Comparison of ENCODE assay signal across 34 cellular contexts in genomic region chr1:206059354-206059915, GRCh38. TPM values are rescaled to one million over a fixed set of nuclear protein-coding genes. Genes with fewer than 3 reads are reported as not detected.
A peak's percentile ranks its signal among the peaks of the same experiment; 100 is the strongest.
DNase-seq lines count a peak whose midpoint lies in the region; ATAC-seq and TF ChIP-seq lines count a peak whose summit lies in the region.
"Had no signal": no experiment of that assay in that cellular context is flagged by ENCODE, and none has a peak within 500 bp of the region (broad histone marks: within the 10 kb centered on the region; RNA-seq: fewer than 3 reads in every experiment).

No MANE protein-coding gene starts in this region.

- H4K20me1 ChIP-seq in OCI-LY7 (ENCODE audit: insufficient read depth, low read length) (no peaks in the 10 kb centered on the region), GM23338 (replicated peaks; ENCODE audit: insufficient read depth) (no peaks in the 10 kb centered on the region)

- H3K4me3 Mint-ChIP-seq in endodermal cell, result no peak overlapping the region
- H3K4me3 Mint-ChIP-seq in GM23338, result no peak overlapping the region
- H3K4me3 Mint-ChIP-seq in activated CD8-positive, alpha-beta memory T cell treated with anti-CD3 and anti-CD28 coated beads, Interleukin-2, amount 10 ng/mL, durations not matched to agents 7 days and 5 days, result no peak overlapping the region
- H3K4me3 Mint-ChIP-seq: activated CD4-positive, alpha-beta memory T cell treated with anti-CD3 and anti-CD28 coated beads, Interleukin-2, amount 10 ng/mL, durations not matched to agents 7 days and 5 days; activated naive CD4-positive, alpha-beta T cell treated with anti-CD3 and anti-CD28 coated beads, Interleukin-2, amount 10 ng/mL, durations not matched to agents 7 days and 5 days; dendritic cell treated with granulocyte-macrophage colony-stimulating factor and Interleukin-4, amounts not matched to agents 40 ng/mL and 50 ng/mL, for 4 days; HFFc6; nephron had no signal

- H3K9ac ChIP-seq in endodermal cell (ENCODE audit: extremely low read depth, low read length, poor library complexity, severe bottlenecking) (no peak overlapping the region), trophoblast cell (ENCODE audit: low read length) (no peak overlapping the region)

- POLR2A ChIA-PET in OCI-LY7 (lab: Charles Lee), result interaction anchor here (0.6 to 1.5 kb wide), 4 partner anchors 8 to 60 kb away, joined by 3 to 4 read pairs (median 4); no protein-coding TSS in a partner anchor

- ATAC-seq in GM23338, result no peak
- no peak for ATAC-seq in Right ventricle myocardium superior (ENCODE audit: poor library complexity)
- ATAC-seq in activated CD8-positive, alpha-beta memory T cell treated with anti-CD3 and anti-CD28 coated beads, Interleukin-2, amount 10 ng/mL, durations not matched to agents 7 days and 5 days, result no peak
- ATAC-seq: body of pancreas, foreskin keratinocyte, left ventricle myocardium superior, Panc1, pancreas, upper lobe of right lung had no signal

- WGBS in endodermal cell (ENCODE audit: insufficient coverage in 1 of 2, insufficient read length in 1 of 2), 2 experiments, result 85 to 100% methylated on average over 1 to 3 of the region's 3 CpGs
- WGBS in trophoblast cell (ENCODE audit: extremely low coverage, insufficient coverage, insufficient read length), result no CpG with 5 or more reads among the region's 3 CpGs

- H4K91ac ChIP-seq in trophoblast cell (ENCODE audit: low read depth, low read length), result peak overlapping the region; percentile 97

- CTCF ChIA-PET in OCI-LY7 (lab: Charles Lee; ENCODE audit: unreplicated experiment), result no interaction called here
- CTCF ChIA-PET in activated CD8-positive, alpha-beta memory T cell treated with anti-CD3 and anti-CD28 coated beads, Interleukin-2, amount 10 ng/mL, durations not matched to agents 7 days and 5 days (lab: Charles Lee), result interaction anchor here (0.9 to 1.8 kb wide), 3 partner anchors 11 to 47 kb away, joined by 3 to 5 read pairs (median 4); no protein-coding TSS in a partner anchor

- peaks cover 16% of the 10 kb centered on the region for H3K9me3 Mint-ChIP-seq in endodermal cell
- H3K9me3 Mint-ChIP-seq in GM23338, result peaks cover 18% of the 10 kb centered on the region
- H3K9me3 Mint-ChIP-seq in activated CD8-positive, alpha-beta memory T cell treated with anti-CD3 and anti-CD28 coated beads, Interleukin-2, amount 10 ng/mL, durations not matched to agents 7 days and 5 days (ENCODE audit: low read depth), result no peaks in the 10 kb centered on the region
- H3K9me3 Mint-ChIP-seq: dendritic cell treated with granulocyte-macrophage colony-stimulating factor and Interleukin-4, amounts not matched to agents 40 ng/mL and 50 ng/mL, for 4 days; HFFc6 had no signal

- no TSS peak for BruUV-seq in OCI-LY7 (replicated peaks; lab: Mats Ljungman, UMichigan)

- no peak overlapping the region for H2AFZ ChIP-seq in OCI-LY7 (ENCODE audit: low read length)
- H2AFZ ChIP-seq in trophoblast cell (ENCODE audit: insufficient read depth, low read length, poor library complexity), result no peak overlapping the region
- H2AFZ ChIP-seq in GM23338, result no peak overlapping the region

- H3K18ac ChIP-seq in trophoblast cell (ENCODE audit: low read length), result no peak overlapping the region

- H3K4me1 Mint-ChIP-seq in endodermal cell, result no peaks in the 10 kb centered on the region
- no peaks in the 10 kb centered on the region for H3K4me1 Mint-ChIP-seq in GM23338
- no peaks in the 10 kb centered on the region for H3K4me1 Mint-ChIP-seq in activated CD8-positive, alpha-beta memory T cell treated with anti-CD3 and anti-CD28 coated beads, Interleukin-2, amount 10 ng/mL, durations not matched to agents 7 days and 5 days
- H3K4me1 Mint-ChIP-seq: activated CD4-positive, alpha-beta memory T cell treated with anti-CD3 and anti-CD28 coated beads, Interleukin-2, amount 10 ng/mL, durations not matched to agents 7 days and 5 days; activated naive CD4-positive, alpha-beta T cell treated with anti-CD3 and anti-CD28 coated beads, Interleukin-2, amount 10 ng/mL, durations not matched to agents 7 days and 5 days; nephron had no signal

- H3K36me3 Mint-ChIP-seq in endodermal cell (ENCODE audit: low read depth) (peaks cover 4% of the 10 kb centered on the region), GM23338 (ENCODE audit: low read depth) (peaks cover 9% of the 10 kb centered on the region)
- H3K36me3 Mint-ChIP-seq in activated CD8-positive, alpha-beta memory T cell treated with anti-CD3 and anti-CD28 coated beads, Interleukin-2, amount 10 ng/mL, durations not matched to agents 7 days and 5 days, result no peaks in the 10 kb centered on the region
- H3K36me3 Mint-ChIP-seq: activated naive CD4-positive, alpha-beta T cell treated with anti-CD3 and anti-CD28 coated beads, Interleukin-2, amount 10 ng/mL, durations not matched to agents 7 days and 5 days had no signal

- H3K79me1 ChIP-seq in trophoblast cell (ENCODE audit: low read length), result peaks cover 16% of the 10 kb centered on the region

- H3K27ac Mint-ChIP-seq in endodermal cell (no peak overlapping the region), GM23338 (no peak overlapping the region)
- H3K27ac Mint-ChIP-seq in activated CD8-positive, alpha-beta memory T cell treated with anti-CD3 and anti-CD28 coated beads, Interleukin-2, amount 10 ng/mL, durations not matched to agents 7 days and 5 days, result no peak overlapping the region
- H3K27ac Mint-ChIP-seq: activated CD4-positive, alpha-beta memory T cell treated with anti-CD3 and anti-CD28 coated beads, Interleukin-2, amount 10 ng/mL, durations not matched to agents 7 days and 5 days; activated naive CD4-positive, alpha-beta T cell treated with anti-CD3 and anti-CD28 coated beads, Interleukin-2, amount 10 ng/mL, durations not matched to agents 7 days and 5 days; dendritic cell treated with granulocyte-macrophage colony-stimulating factor and Interleukin-4, amounts not matched to agents 40 ng/mL and 50 ng/mL, for 4 days; HFFc6 had no signal

- H3K4me3 ChIP-seq in OCI-LY7 (ENCODE audit: low read depth, low read length, poor library complexity, severe bottlenecking) (no peak overlapping the region), endodermal cell (ENCODE audit: low read length) (no peak overlapping the region), trophoblast cell (ENCODE audit: low read depth, low read length) (no peak overlapping the region), GM23338 (no peak overlapping the region)
- H3K4me3 ChIP-seq: body of pancreas, esophagus squamous epithelium, pancreas, suprapubic skin, upper lobe of right lung had no signal

- peak overlapping the region; percentile 98 for H3K27ac ChIP-seq in OCI-LY7 (ENCODE audit: low read depth, low read length, poor library complexity, severe bottlenecking)
- no peak overlapping the region for H3K27ac ChIP-seq in endodermal cell (ENCODE audit: low read depth, low read length)
- peak overlapping the region; percentile 85 for H3K27ac ChIP-seq in trophoblast cell (ENCODE audit: low read depth, low read length)
- H3K27ac ChIP-seq in GM23338 (ENCODE audit: low read depth), result no peak overlapping the region
- H3K27ac ChIP-seq: body of pancreas, C4-2B, esophagus squamous epithelium, foreskin keratinocyte, pancreas, suprapubic skin, upper lobe of right lung had no signal

- no peaks in the 10 kb centered on the region for H3F3A ChIP-seq in GM23338 (replicated peaks; ENCODE audit: low read depth)

- H3K79me2 ChIP-seq in OCI-LY7 (ENCODE audit: insufficient read depth, low read depth, low read length), result peaks cover 64% of the 10 kb centered on the region
- H3K79me2 ChIP-seq in trophoblast cell (ENCODE audit: control insufficient read depth, insufficient read depth, low read length, poor library complexity), result peaks cover 7% of the 10 kb centered on the region
- no peaks in the 10 kb centered on the region for H3K79me2 ChIP-seq in GM23338 (replicated peaks; ENCODE audit: insufficient read depth)

- H3K23ac ChIP-seq in trophoblast cell (ENCODE audit: low read length), result no peak overlapping the region

- H2BK12ac ChIP-seq in trophoblast cell (ENCODE audit: low read length), result peak overlapping the region; percentile 82

- peak overlapping the region; percentile 47 for H3K4me2 ChIP-seq in OCI-LY7 (ENCODE audit: low read length)
- peak overlapping the region; percentile 15 for H3K4me2 ChIP-seq in trophoblast cell (ENCODE audit: low read length)
- no peak overlapping the region for H3K4me2 ChIP-seq in GM23338

- H3K36me3 ChIP-seq in OCI-LY7 (ENCODE audit: insufficient read depth, low read length) (peaks cover 80% of the 10 kb centered on the region), endodermal cell (ENCODE audit: control insufficient read depth, insufficient read depth, low read length) (no peaks in the 10 kb centered on the region), trophoblast cell (ENCODE audit: control insufficient read depth in 1 of 2, insufficient read depth in 2 of 2, low read length in 2 of 2) (no peaks in the 10 kb centered on the region), GM23338 (ENCODE audit: insufficient read depth) (no peaks in the 10 kb centered on the region)
- H3K36me3 ChIP-seq: esophagus squamous epithelium, pancreas, suprapubic skin, upper lobe of right lung had no signal

- no peak overlapping the region for H4K12ac ChIP-seq in trophoblast cell (ENCODE audit: low read depth, low read length)

- H4K8ac ChIP-seq in trophoblast cell (ENCODE audit: low read depth, low read length), result peak overlapping the region; percentile 64

- H3K9me3 ChIP-seq in OCI-LY7 (ENCODE audit: low read length) (no peaks in the 10 kb centered on the region), endodermal cell (ENCODE audit: control insufficient read depth, low read length) (peaks cover 7% of the 10 kb centered on the region), trophoblast cell (ENCODE audit: insufficient read depth, low read depth, low read length) (peaks cover 6% of the 10 kb centered on the region)
- H3K9me3 ChIP-seq: body of pancreas, esophagus squamous epithelium, pancreas, suprapubic skin, upper lobe of right lung had no signal

- no peak overlapping the region for H3K4ac ChIP-seq in trophoblast cell (ENCODE audit: low read depth, low read length)

- H2BK5ac ChIP-seq in trophoblast cell (ENCODE audit: low read depth, low read length, poor library complexity), result peak overlapping the region; percentile 68

- H3K4me1 ChIP-seq in OCI-LY7 (ENCODE audit: insufficient read depth, low read length, poor library complexity, severe bottlenecking), result peaks cover 57% of the 10 kb centered on the region
- no peaks in the 10 kb centered on the region for H3K4me1 ChIP-seq in endodermal cell (ENCODE audit: control insufficient read depth, insufficient read depth, low read length)
- H3K4me1 ChIP-seq in trophoblast cell (ENCODE audit: control insufficient read depth in 1 of 2, insufficient read depth in 2 of 2, low read length in 2 of 2), result peaks cover 12 to 23% of the 10 kb centered on the region in 2 experiments
- H3K4me1 ChIP-seq in GM23338 (ENCODE audit: insufficient read depth), result no peaks in the 10 kb centered on the region
- H3K4me1 ChIP-seq: body of pancreas, esophagus squamous epithelium, foreskin keratinocyte, pancreas, suprapubic skin, upper lobe of right lung had no signal

- TF ChIP-seq CTCF in OCI-LY7 (conservative IDR thresholded peaks at IDR 0.05; ENCODE audit: low read length) (no peak), endodermal cell (conservative IDR thresholded peaks at IDR 0.05) (no peak), GM23338 (conservative IDR thresholded peaks at IDR 0.05; ENCODE audit: low read depth in 2 of 2) (no peak)

- DNase-seq in GF-D8 (lab: John Stamatoyannopoulos, UW), result peak; percentile 7
- no peak for DNase-seq in OCI-LY7 (ENCODE audit: low spot score)
- peak; percentile 15 for DNase-seq in endodermal cell
- DNase-seq in trophoblast cell, result peak; percentile 67 to 88
- DNase-seq in GM23338 (ENCODE audit: low spot score), result no peak
- no peak for DNase-seq in Right ventricle myocardium superior
- DNase-seq in activated CD8-positive, alpha-beta memory T cell treated with anti-CD3 and anti-CD28 coated beads, Interleukin-2, amount 10 ng/mL, durations not matched to agents 7 days and 5 days, result no peak
- DNase-seq: activated CD4-positive, alpha-beta memory T cell treated with anti-CD3 and anti-CD28 coated beads, Interleukin-2, amount 10 ng/mL, durations not matched to agents 7 days and 5 days; activated CD4-positive, alpha-beta T cell treated with anti-CD3 and anti-CD28 coated beads for 1 hour; activated naive CD4-positive, alpha-beta T cell treated with anti-CD3 and anti-CD28 coated beads, Interleukin-2, amount 10 ng/mL, durations not matched to agents 7 days and 5 days; body of pancreas; DMS79; esophagus squamous epithelium; foreskin keratinocyte; head of caudate nucleus; HFFc6; IMR-90; kidney; left ventricle myocardium superior; NCI-H1105; NCI-H187; NCI-H510A; pancreas; SHP77 treated with DMSO at 0.1 percent for 48 hours; stimulated activated naive CD4-positive, alpha-beta T cell treated with Interleukin-2 at 50 U/mL for 16 hours; T1000; upper lobe of right lung had no signal

- no peaks in the 10 kb centered on the region for H3K27me3 ChIP-seq in endodermal cell (ENCODE audit: control insufficient read depth, insufficient read depth, low read length, poor library complexity, severe bottlenecking)
- H3K27me3 ChIP-seq in trophoblast cell (ENCODE audit: insufficient read depth, low read length), result no peaks in the 10 kb centered on the region
- H3K27me3 ChIP-seq in GM23338 (ENCODE audit: insufficient read depth), result no peaks in the 10 kb centered on the region
- H3K27me3 ChIP-seq: body of pancreas, esophagus squamous epithelium, foreskin keratinocyte, pancreas, suprapubic skin, upper lobe of right lung had no signal

- peak overlapping the region; percentile 85 for H2BK120ac ChIP-seq in trophoblast cell (ENCODE audit: insufficient read depth, low read length, poor library complexity)

- H3K27me3 Mint-ChIP-seq in endodermal cell (ENCODE audit: insufficient read depth) (peaks cover 2% of the 10 kb centered on the region), GM23338 (ENCODE audit: insufficient read depth, low read depth, poor library complexity) (peaks cover 2% of the 10 kb centered on the region)
- peaks cover 7% of the 10 kb centered on the region for H3K27me3 Mint-ChIP-seq in activated CD8-positive, alpha-beta memory T cell treated with anti-CD3 and anti-CD28 coated beads, Interleukin-2, amount 10 ng/mL, durations not matched to agents 7 days and 5 days
- H3K27me3 Mint-ChIP-seq: dendritic cell treated with granulocyte-macrophage colony-stimulating factor and Interleukin-4, amounts not matched to agents 40 ng/mL and 50 ng/mL, for 4 days had no signal

- H3K9me2 ChIP-seq in OCI-LY7 (ENCODE audit: insufficient read depth, low read length) (no peaks in the 10 kb centered on the region), GM23338 (ENCODE audit: insufficient read depth) (no peaks in the 10 kb centered on the region)

- peak overlapping the region; percentile 86 for H3K14ac ChIP-seq in trophoblast cell (ENCODE audit: low read length)

- H2AK5ac ChIP-seq in trophoblast cell (ENCODE audit: low read length), result no peak overlapping the region

- intact Hi-C loops in OCI-LY7 (cut with micrococcal nuclease; ENCODE audit: unreplicated experiment) (loop anchor here (5.0 to 10.0 kb wide), 3 partner anchors 415 to 865 kb away; partner anchors contain the start of genes FCMR and IKBKE), Right ventricle myocardium superior (cut with DNase I) (no loop called here)

RNA-seq across cellular contexts. Expression of gene RHEX, which starts 6.5 kb away (rescaled TPM):
- 5.0 and 6.4 TPM in 2 replicates for total RNA-seq in OCI-LY7 (2014; rRNA removed; shearing (Covaris generic))
- 9.9 and 10.0 TPM in 2 replicates for total RNA-seq in OCI-LY7 (2022)
- not detected for total RNA-seq in endodermal cell
- polyA plus RNA-seq in endodermal cell (2013, experiment 1 of 2), result 0.71 TPM
- polyA plus RNA-seq in endodermal cell (2013, experiment 2 of 2), result 1.2 TPM
- not detected in 2 replicates for polyA plus RNA-seq in trophoblast cell (2013)
- not detected in 2 replicates for total RNA-seq in GM23338 (2014; rRNA removed; shearing (Covaris generic))
- polyA plus RNA-seq in GM23338 (2016; fragmentation: Nextera tagmentation; extraction: Ambion mirVana), result not detected in 2 replicates
- total RNA-seq in Right ventricle myocardium superior, result 0.86 TPM
- total RNA-seq in activated CD8-positive, alpha-beta memory T cell treated with anti-CD3 and anti-CD28 coated beads, Interleukin-2, amount 10 ng/mL, durations not matched to agents 7 days and 5 days, result not detected
- total RNA-seq: activated CD4-positive, alpha-beta memory T cell treated with anti-CD3 and anti-CD28 coated beads, Interleukin-2, amount 10 ng/mL, durations not matched to agents 7 days and 5 days; foreskin keratinocyte; H1; HFFc6; IMR-90 had no signal
- polyA plus RNA-seq: foreskin keratinocyte, H1, IMR-90 had no signal

RNA-seq across cellular contexts. Expression of gene CTSE, which starts 35.7 kb away (rescaled TPM):
- not detected in 2 replicates for total RNA-seq in OCI-LY7 (2014; rRNA removed; shearing (Covaris generic))
- not detected in 2 replicates for total RNA-seq in OCI-LY7 (2022)
- total RNA-seq in endodermal cell, result under 1 TPM; 0.15 to 0.42 TPM
- 0.39 TPM for polyA plus RNA-seq in endodermal cell (2013, experiment 1 of 2)
- polyA plus RNA-seq in endodermal cell (2013, experiment 2 of 2), result 0.12 TPM
- polyA plus RNA-seq in trophoblast cell (2013), result 0.73 and 0.93 TPM in 2 replicates
- total RNA-seq in GM23338 (2014; rRNA removed; shearing (Covaris generic)), result not detected in 2 replicates
- not detected in 2 replicates for polyA plus RNA-seq in GM23338 (2016; fragmentation: Nextera tagmentation; extraction: Ambion mirVana)
- not detected for total RNA-seq in Right ventricle myocardium superior
- not detected for total RNA-seq in activated CD8-positive, alpha-beta memory T cell treated with anti-CD3 and anti-CD28 coated beads, Interleukin-2, amount 10 ng/mL, durations not matched to agents 7 days and 5 days
- total RNA-seq: activated CD4-positive, alpha-beta memory T cell treated with anti-CD3 and anti-CD28 coated beads, Interleukin-2, amount 10 ng/mL, durations not matched to agents 7 days and 5 days; H1; HFFc6; IMR-90; suprapubic skin had no signal
- polyA plus RNA-seq: IMR-90 had no signal

RNA-seq across cellular contexts. Expression of gene RAB7B, which starts 56.2 kb away (rescaled TPM):
- total RNA-seq in OCI-LY7 (2014; rRNA removed; shearing (Covaris generic)), result not detected in 2 replicates
- not detected in 2 replicates for total RNA-seq in OCI-LY7 (2022)
- total RNA-seq in endodermal cell, result not detected
- 1.3 TPM for polyA plus RNA-seq in endodermal cell (2013, experiment 1 of 2)
- polyA plus RNA-seq in endodermal cell (2013, experiment 2 of 2), result 1.2 TPM
- 2.4 and 2.6 TPM in 2 replicates for polyA plus RNA-seq in trophoblast cell (2013)
- total RNA-seq in GM23338 (2014; rRNA removed; shearing (Covaris generic)), result not detected in 2 replicates
- polyA plus RNA-seq in GM23338 (2016; fragmentation: Nextera tagmentation; extraction: Ambion mirVana), result not detected in 2 replicates
- total RNA-seq in Right ventricle myocardium superior, result 1.2 TPM
- total RNA-seq in activated CD8-positive, alpha-beta memory T cell treated with anti-CD3 and anti-CD28 coated beads, Interleukin-2, amount 10 ng/mL, durations not matched to agents 7 days and 5 days, result not detected
- total RNA-seq: activated CD4-positive, alpha-beta memory T cell treated with anti-CD3 and anti-CD28 coated beads, Interleukin-2, amount 10 ng/mL, durations not matched to agents 7 days and 5 days; H1 had no signal

RNA-seq across cellular contexts. Expression of gene AVPR1B, which starts 57.8 kb away (rescaled TPM):
- not detected in 2 replicates for total RNA-seq in OCI-LY7 (2014; rRNA removed; shearing (Covaris generic))
- total RNA-seq in OCI-LY7 (2022) (not detected in 2 replicates), endodermal cell (under 1 TPM in 1 of 2 donors, not detected in 1; 0.11 TPM), Right ventricle myocardium superior (not detected)
- not detected for polyA plus RNA-seq in endodermal cell (2013, experiment 1 of 2)
- polyA plus RNA-seq in endodermal cell (2013, experiment 2 of 2), result not detected
- not detected in 2 replicates for polyA plus RNA-seq in trophoblast cell (2013)
- total RNA-seq in GM23338 (2014; rRNA removed; shearing (Covaris generic)), result 0.52 TPM in 1 of 2 replicates, not detected in the other
- 0.09 and 0.24 TPM in 2 replicates for polyA plus RNA-seq in GM23338 (2016; fragmentation: Nextera tagmentation; extraction: Ambion mirVana)
- total RNA-seq in activated CD8-positive, alpha-beta memory T cell treated with anti-CD3 and anti-CD28 coated beads, Interleukin-2, amount 10 ng/mL, durations not matched to agents 7 days and 5 days, result not detected
- total RNA-seq: activated CD4-positive, alpha-beta memory T cell treated with anti-CD3 and anti-CD28 coated beads, Interleukin-2, amount 10 ng/mL, durations not matched to agents 7 days and 5 days; esophagus squamous epithelium; foreskin keratinocyte; HFFc6; IMR-90; left ventricle myocardium superior; renal cortical epithelial cell; suprapubic skin; upper lobe of right lung had no signal
- polyA plus RNA-seq: foreskin keratinocyte, IMR-90 had no signal

Comparison
In these comparisons a context has a peak if more than half of its experiments do, and no peak if none do; other contexts are left out.
1. DNase-seq: peak in GF-D8 (single experiment), endodermal cell (single experiment) and trophoblast cell (2 of 2); none in OCI-LY7 (single experiment), GM23338 (single experiment), Right ventricle myocardium superior (single experiment) and activated CD8-positive, alpha-beta memory T cell treated with anti-CD3 and anti-CD28 coated beads, Interleukin-2, amount 10 ng/mL, durations not matched to agents 7 days and 5 days (single experiment).
2. H3K27ac ChIP-seq: peak in OCI-LY7 (single experiment) and trophoblast cell (single experiment); none in endodermal cell (single experiment) and GM23338 (single experiment).